Comparison of ENCODE assay signal across 32 cellular contexts in the genomic region with DNA sequence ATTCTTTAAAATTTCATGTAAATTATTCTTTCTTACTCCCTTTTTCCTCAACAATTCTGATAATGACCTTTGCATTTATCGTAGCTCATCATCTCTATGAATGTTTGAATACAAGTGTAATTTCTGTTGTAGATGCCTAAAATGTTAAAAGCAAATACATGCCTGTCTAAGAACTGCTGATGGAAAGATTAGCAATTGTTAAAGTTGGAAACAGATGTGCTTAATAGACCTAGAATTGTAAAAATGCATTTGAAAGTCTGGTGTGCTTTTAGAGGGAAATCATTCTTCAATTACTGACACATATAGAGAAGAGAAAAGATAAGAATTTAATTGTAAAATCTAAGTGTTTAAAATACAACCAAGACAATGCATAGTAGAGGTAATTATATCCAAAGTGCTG.
"Had no signal": no experiment of that assay in that cellular context is flagged by ENCODE, and none has a peak within 500 bp of the region (broad histone marks: within the 10 kb centered on the region; RNA-seq: fewer than 3 reads in every experiment).

No MANE protein-coding gene starts in this region.

- H3K27ac Mint-ChIP-seq: activated CD4-positive, alpha-beta memory T cell treated with anti-CD3 and anti-CD28 coated beads for 36 hours; activated CD4-positive, alpha-beta T cell treated with anti-CD3 and anti-CD28 coated beads for 36 hours; activated CD4-positive, alpha-beta T cell treated with anti-CD3 and anti-CD28 coated beads, Interleukin-2, amount 10 ng/mL, durations not matched to agents 24 days and 14 days; activated CD8-positive, alpha-beta memory T cell treated with anti-CD3 and anti-CD28 coated beads, Interleukin-2, amount 10 ng/mL, durations not matched to agents 7 days and 5 days; activated CD8-positive, alpha-beta T cell treated with anti-CD3 and anti-CD28 coated beads, Interleukin-2, amount 10 ng/mL, durations not matched to agents 7 days and 5 days; activated naive CD8-positive, alpha-beta T cell; activated T-helper 1 cell treated with anti-CD3 and anti-CD28 coated beads, Interleukin-12 subunit alpha, Interleukin-12 subunit beta, Interleukin-2, Interleukin-4 antibody, amounts not matched to agents 30 ng/mL and 10 ng/mL and 1 ng/mL, durations not matched to agents 14 hours and 24 hours and 36 hours; activated T-helper 2 cell treated with anti-CD3 and anti-CD28 coated beads, Interferon-gamma antibody, Interleukin-2, Interleukin-4, amounts not matched to agents 10 μg/mL and 5 μg/mL and 100 μg/mL, durations not matched to agents 14 hours and 24 hours and 36 hours had no signal

- H3K4me3 Mint-ChIP-seq: activated CD4-positive, alpha-beta memory T cell treated with anti-CD3 and anti-CD28 coated beads for 36 hours; activated CD4-positive, alpha-beta T cell treated with anti-CD3 and anti-CD28 coated beads for 36 hours; activated CD4-positive, alpha-beta T cell treated with anti-CD3 and anti-CD28 coated beads, Interleukin-2, amount 10 ng/mL, durations not matched to agents 24 days and 14 days; activated CD8-positive, alpha-beta memory T cell treated with anti-CD3 and anti-CD28 coated beads, Interleukin-2, amount 10 ng/mL, durations not matched to agents 7 days and 5 days; activated CD8-positive, alpha-beta T cell treated with anti-CD3 and anti-CD28 coated beads, Interleukin-2, amount 10 ng/mL, durations not matched to agents 7 days and 5 days; activated naive CD8-positive, alpha-beta T cell; activated T-helper 1 cell treated with anti-CD3 and anti-CD28 coated beads, Interleukin-12 subunit alpha, Interleukin-12 subunit beta, Interleukin-2, Interleukin-4 antibody, amounts not matched to agents 30 ng/mL and 10 ng/mL and 1 ng/mL, durations not matched to agents 14 hours and 24 hours and 36 hours; brain had no signal

- H3K4me1 ChIP-seq: adrenal gland, ascending aorta, breast epithelium, colonic mucosa, heart right ventricle had no signal

- FAIRE-seq: endothelial cell of umbilical vein had no signal

- H3K4me3 ChIP-seq: adrenal gland, ascending aorta, breast epithelium, cardiac muscle cell, colonic mucosa, gastroesophageal sphincter, heart right ventricle had no signal

- H3K9me3 ChIP-seq: adrenal gland, ascending aorta, breast epithelium, colonic mucosa, gastroesophageal sphincter, heart right ventricle had no signal

- H3K36me3 Mint-ChIP-seq: activated CD4-positive, alpha-beta memory T cell treated with anti-CD3 and anti-CD28 coated beads for 36 hours; activated CD8-positive, alpha-beta memory T cell treated with anti-CD3 and anti-CD28 coated beads, Interleukin-2, amount 10 ng/mL, durations not matched to agents 7 days and 5 days; activated naive CD8-positive, alpha-beta T cell; brain had no signal

- H3K4me1 Mint-ChIP-seq: activated CD4-positive, alpha-beta T cell treated with anti-CD3 and anti-CD28 coated beads for 36 hours; activated CD4-positive, alpha-beta T cell treated with anti-CD3 and anti-CD28 coated beads, Interleukin-2, amount 10 ng/mL, durations not matched to agents 24 days and 14 days; activated CD8-positive, alpha-beta memory T cell treated with anti-CD3 and anti-CD28 coated beads, Interleukin-2, amount 10 ng/mL, durations not matched to agents 7 days and 5 days had no signal

- H3K36me3 ChIP-seq: adrenal gland, ascending aorta, breast epithelium, cardiac muscle cell, colonic mucosa, gastroesophageal sphincter, heart right ventricle had no signal

- ATAC-seq: activated CD4-positive, alpha-beta T cell treated with anti-CD3 and anti-CD28 coated beads for 36 hours; activated CD8-positive, alpha-beta memory T cell treated with anti-CD3 and anti-CD28 coated beads, Interleukin-2, amount 10 ng/mL, durations not matched to agents 7 days and 5 days; activated CD8-positive, alpha-beta T cell treated with anti-CD3 and anti-CD28 coated beads, Interleukin-2, amount 10 ng/mL, durations not matched to agents 7 days and 5 days; gastroesophageal sphincter; heart right ventricle had no signal

- H3K27ac ChIP-seq: adrenal gland, ascending aorta, breast epithelium, cardiac muscle cell, colonic mucosa, epithelial cell of prostate, gastroesophageal sphincter, heart right ventricle had no signal

- H3K27me3 Mint-ChIP-seq: activated CD4-positive, alpha-beta memory T cell treated with anti-CD3 and anti-CD28 coated beads for 36 hours; activated CD4-positive, alpha-beta T cell treated with anti-CD3 and anti-CD28 coated beads for 36 hours; activated CD4-positive, alpha-beta T cell treated with anti-CD3 and anti-CD28 coated beads, Interleukin-2, amount 10 ng/mL, durations not matched to agents 24 days and 14 days; activated naive CD8-positive, alpha-beta T cell; brain had no signal

- H3K9me3 Mint-ChIP-seq: activated CD4-positive, alpha-beta memory T cell treated with anti-CD3 and anti-CD28 coated beads for 36 hours; activated CD4-positive, alpha-beta T cell treated with anti-CD3 and anti-CD28 coated beads, Interleukin-2, amount 10 ng/mL, durations not matched to agents 24 days and 14 days; activated T-helper 1 cell treated with anti-CD3 and anti-CD28 coated beads, Interleukin-12 subunit alpha, Interleukin-12 subunit beta, Interleukin-2, Interleukin-4 antibody, amounts not matched to agents 30 ng/mL and 10 ng/mL and 1 ng/mL, durations not matched to agents 14 hours and 24 hours and 36 hours; activated T-helper 2 cell treated with anti-CD3 and anti-CD28 coated beads, Interferon-gamma antibody, Interleukin-2, Interleukin-4, amounts not matched to agents 10 μg/mL and 5 μg/mL and 100 μg/mL, durations not matched to agents 14 hours and 24 hours and 36 hours; brain had no signal

- H3K27me3 ChIP-seq: adrenal gland, ascending aorta, breast epithelium, cardiac muscle cell, colonic mucosa, gastroesophageal sphincter, heart right ventricle had no signal

- DNase-seq: activated CD4-positive, alpha-beta memory T cell treated with anti-CD3 and anti-CD28 coated beads for 36 hours; activated CD4-positive, alpha-beta T cell treated with anti-CD3 and anti-CD28 coated beads for 36 hours; activated CD4-positive, alpha-beta T cell treated with anti-CD3 and anti-CD28 coated beads, Interleukin-2, amount 10 ng/mL, durations not matched to agents 24 days and 14 days; activated CD4-positive, CD25-positive, alpha-beta regulatory T cell; activated CD4-positive, CD25-positive, alpha-beta regulatory T cell treated with anti-CD3 and anti-CD28 coated beads, Interleukin-2, amount 50 U/mL, for 72 hours; activated CD8-positive, alpha-beta memory T cell treated with anti-CD3 and anti-CD28 coated beads, Interleukin-2, amount 10 ng/mL, durations not matched to agents 7 days and 5 days; activated CD8-positive, alpha-beta memory T cell treated with anti-CD3 and anti-CD28 coated beads, Interleukin-2, amount 50 U/mL, for 4 hours; activated CD8-positive, alpha-beta T cell treated with anti-CD3 and anti-CD28 coated beads, Interleukin-2, amount 10 ng/mL, durations not matched to agents 7 days and 5 days; activated effector memory CD4-positive, alpha-beta T cell treated with anti-CD3 and anti-CD28 coated beads, Interleukin-2, amount 50 U/mL, for 16 hours; activated naive CD4-positive, alpha-beta T cell; activated naive CD4-positive, alpha-beta T cell treated with anti-CD3 and anti-CD28 coated beads, Interleukin-2, amount 50 U/mL, for 16 hours; activated T-cell treated with anti-CD3 and anti-CD28 coated beads, Interleukin-2, amount 50 U/mL, for 1 hour; activated T-cell treated with anti-CD3 and anti-CD28 coated beads, Interleukin-2, amount 50 U/mL, for 48 hours; adrenal gland; central memory CD4-positive, alpha-beta T cell; cerebellar nuclear complex; colonic mucosa; effector CD8-positive, alpha-beta T cell; foreskin melanocyte; heart right ventricle; hippocampal formation; T-helper 2 cell had no signal
